ENCODE assay signal across 12 cellular contexts in genomic region chr15:88705769-88706165, GRCh38.
A peak's percentile ranks its signal among the peaks of the same experiment; 100 is the strongest.
DNase-seq lines count a peak whose midpoint lies in the region; ATAC-seq and TF ChIP-seq lines count a peak whose summit lies in the region.
"Had no signal": no experiment of that assay in that cellular context is flagged by ENCODE, and none has a peak within 500 bp of the region (broad histone marks: within the 10 kb centered on the region; RNA-seq: fewer than 3 reads in every experiment).

No MANE protein-coding gene starts in this region.

- POLR2A ChIA-PET in T-cell (lab: Charles Lee), result no interaction called here

- no peaks in the 10 kb centered on the region for H3K9me3 ChIP-seq in left ventricle myocardium inferior (replicated peaks)
- H3K9me3 ChIP-seq in prostate gland, result no peaks in the 10 kb centered on the region
- H3K9me3 ChIP-seq: pancreas had no signal

- H3K27ac ChIP-seq in left ventricle myocardium inferior (replicated peaks) (no peak overlapping the region), prostate gland (no peak overlapping the region)
- H3K27ac ChIP-seq: HL-60, pancreas had no signal

- peaks cover 61% of the 10 kb centered on the region for H3K27me3 ChIP-seq in left ventricle myocardium inferior (ENCODE audit: low read depth)
- no peaks in the 10 kb centered on the region for H3K27me3 ChIP-seq in prostate gland (replicated peaks; ENCODE audit: insufficient read depth)
- H3K27me3 ChIP-seq: pancreas had no signal

- H3K36me3 ChIP-seq in left ventricle myocardium inferior, result no peaks in the 10 kb centered on the region
- H3K36me3 ChIP-seq in prostate gland, result no peaks in the 10 kb centered on the region
- H3K36me3 ChIP-seq: pancreas had no signal

- peaks cover 8% of the 10 kb centered on the region for H3K4me1 Mint-ChIP-seq in CD14-positive monocyte
- peaks cover 10 to 12% (median 11%) of the 10 kb centered on the region in 3 donors for H3K4me1 Mint-ChIP-seq in T-cell

- WGBS in prostate gland, result 73% methylated on average over 11 of the region's 11 CpGs

- intact Hi-C loops in CD14-positive monocyte (cut with micrococcal nuclease) (no loop called here), left ventricle myocardium inferior (cut with micrococcal nuclease) (no loop called here), prostate gland (cut with DNase I) (no loop called here)

- no peak for TF ChIP-seq POLR2A in prostate gland (IDR thresholded peaks at IDR 0.05)

- peak overlapping the region; percentile 65 for H3K4me3 ChIP-seq in left ventricle myocardium inferior
- peak overlapping the region; percentile 33 to 37 for H3K4me3 ChIP-seq in prostate gland

- CTCF ChIA-PET in T-cell (lab: Charles Lee), result no interaction called here

- peak overlapping the region in 1 of 7 donors; percentile 35 for H3K27ac Mint-ChIP-seq in CD14-positive monocyte
- H3K27ac Mint-ChIP-seq in T-cell, result no peak overlapping the region

- H3K4me3 Mint-ChIP-seq in CD14-positive monocyte, result peak overlapping the region; percentile 55 to 83
- peak overlapping the region; percentile 59 to 82 (median 69) for H3K4me3 Mint-ChIP-seq in T-cell

- TF ChIP-seq CTCF in CD14-positive monocyte (IDR thresholded peaks at IDR 0.05), result no peak
- no peak for TF ChIP-seq CTCF in left ventricle myocardium inferior (IDR thresholded peaks at IDR 0.05; ENCODE audit: borderline replicate concordance)
- no peak for TF ChIP-seq CTCF in prostate gland (IDR thresholded peaks at IDR 0.05)

- H3K9me3 Mint-ChIP-seq in CD14-positive monocyte (peaks cover 0 to 6% (median 0%) of the 10 kb centered on the region in 7 donors), T-cell (no peaks in the 10 kb centered on the region)

- peaks cover 11% of the 10 kb centered on the region for H3K4me1 ChIP-seq in left ventricle myocardium inferior
- no peaks in the 10 kb centered on the region for H3K4me1 ChIP-seq in prostate gland (replicated peaks)

- ATAC-seq in T-cell (replicated peaks in 1 of 4) (no peak), HG02840 (IDR thresholded peaks at IDR 0.05; ENCODE audit: low FRiP score, unreplicated experiment) (no peak), GM21390 (IDR thresholded peaks at IDR 0.05; ENCODE audit: unreplicated experiment) (no peak)

- DNase-seq in CD14-positive monocyte (ENCODE audit: low spot score) (no peak), T-cell (no peak), left ventricle myocardium inferior (no peak), prostate gland (ENCODE audit: low spot score) (no peak), kidney glomerular epithelial cell (lab: John Stamatoyannopoulos, UW) (no peak), NCI-H2081 (lab: John Stamatoyannopoulos, UW) (no peak)
- DNase-seq: activated CD4-positive, CD25-positive, alpha-beta regulatory T cell; NCI-H524 treated with DMSO at 0.1 percent for 48 hours had no signal

- peaks cover 28 to 44% (median 33%) of the 10 kb centered on the region in 3 donors for H3K27me3 Mint-ChIP-seq in CD14-positive monocyte (ENCODE audit: low read depth in 3 of 3)
- H3K27me3 Mint-ChIP-seq in T-cell, result peaks cover 34 to 50% of the 10 kb centered on the region in 2 donors

- H3K36me3 Mint-ChIP-seq in CD14-positive monocyte, result no peaks in the 10 kb centered on the region
- no peaks in the 10 kb centered on the region for H3K36me3 Mint-ChIP-seq in T-cell
